Comparison of ENCODE assay signal across 26 cellular contexts in the genomic region with DNA sequence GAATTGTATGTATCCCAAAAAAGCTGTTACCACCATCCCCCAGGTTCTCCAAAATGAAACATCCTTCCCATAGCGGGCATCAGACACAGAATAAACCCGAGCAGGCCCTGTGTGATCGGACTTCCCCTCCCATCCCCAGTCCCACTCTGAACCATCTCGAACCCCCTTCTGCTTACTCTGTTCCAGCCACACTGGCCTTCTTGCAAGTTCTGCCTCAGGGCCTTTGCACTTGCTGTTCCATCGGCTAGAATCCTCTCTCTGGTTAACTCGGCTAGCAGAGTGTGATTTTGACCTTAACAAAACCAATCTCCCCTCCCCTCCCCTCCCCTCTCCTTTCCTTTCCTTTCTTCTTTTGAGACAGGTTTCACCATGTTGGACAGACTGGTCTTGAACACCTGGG.
"Had no signal": no experiment of that assay in that cellular context is flagged by ENCODE, and none has a peak within 500 bp of the region (broad histone marks: within the 10 kb centered on the region; RNA-seq: fewer than 3 reads in every experiment).

No MANE protein-coding gene starts in this region.

- ATAC-seq: stimulated activated effector memory CD8-positive, alpha-beta T cell treated with anti-CD3 and anti-CD28 coated beads, Interleukin-12 subunit alpha, Interleukin-12 subunit beta, amount 100 ng/mL, for 72 hours; stimulated activated memory B cell treated with anti-CD40 and anti-IgM and Interleukin-4, amounts not matched to agents 10 μg/mL and 1 μg/mL and 100 μg/mL, for 72 hours; stimulated activated naive B cell treated with anti-CD40 and anti-IgM and Interleukin-4, amounts not matched to agents 10 μg/mL and 1 μg/mL and 100 μg/mL, for 72 hours; stimulated activated naive CD8-positive, alpha-beta T cell treated with anti-CD3 and anti-CD28 coated beads, Interleukin-15, amount 100 ng/mL, for 72 hours; stimulated activated naive CD8-positive, alpha-beta T cell treated with anti-CD3 and anti-CD28 coated beads, Interleukin-15, Interleukin-2, amounts not matched to agents 100 U/mL and 50 U/mL, for 24 hours; upper lobe of right lung had no signal

- H3K4me3 ChIP-seq: stomach, suprapubic skin, testis, thoracic aorta, thyroid gland, tibial artery, transverse colon, upper lobe of left lung, upper lobe of right lung, uterus, vagina had no signal

- H3K4me1 ChIP-seq: testis, uterus had no signal

- DNase-seq: stimulated activated CD4-positive, alpha-beta T cell treated with anti-CD3 and anti-CD28 coated beads, Interleukin-2, amount 100 ng/mL, for 48 hours; stimulated activated CD4-positive, alpha-beta T cell treated with anti-CD3 and anti-CD28 coated beads, Interleukin-4, amount 100 ng/mL, for 1 hour; stimulated activated CD4-positive, alpha-beta T cell treated with anti-CD3 and anti-CD28 coated beads, Interleukin-4, amount 100 ng/mL, for 24 hours; stimulated activated CD4-positive, alpha-beta T cell treated with anti-CD3 and anti-CD28 coated beads, Interleukin-4, amount 100 ng/mL, for 4 hours; stimulated activated CD8-positive, alpha-beta memory T cell treated with anti-CD3 and anti-CD28 coated beads, Interleukin-4, amount 100 ng/mL, for 48 hours; stimulated activated naive B cell treated with anti-CD40 and anti-IgM and Interleukin-4, amounts not matched to agents 10 μg/mL and 1 μg/mL and 100 μg/mL, for 72 hours; stimulated activated naive CD4-positive, alpha-beta T cell; stimulated activated naive CD4-positive, alpha-beta T cell treated with Interleukin-2 at 50 U/mL for 16 hours; stimulated activated naive CD8-positive, alpha-beta T cell treated with anti-CD3 and anti-CD28 coated beads, Interleukin-15, amount 100 ng/mL, for 72 hours; stimulated activated naive CD8-positive, alpha-beta T cell treated with anti-CD3 and anti-CD28 coated beads, Interleukin-15, Interleukin-2, amounts not matched to agents 100 U/mL and 50 U/mL, for 24 hours; stomach; substantia nigra; testis; thyroid gland; tibial artery; transverse colon; trophoblast cell; upper lobe of left lung; upper lobe of right lung; uterus had no signal

- H3K27ac ChIP-seq: stomach, suprapubic skin, testis, thoracic aorta, thyroid gland, transverse colon, upper lobe of right lung, uterus, vagina had no signal

- H3K36me3 ChIP-seq: uterus had no signal

- H3K9me3 ChIP-seq: stomach, suprapubic skin, testis, thoracic aorta, thyroid gland, tibial artery, transverse colon, upper lobe of left lung, upper lobe of right lung, uterus, vagina had no signal

- FAIRE-seq: urothelium cell line had no signal

- H3K27me3 ChIP-seq: stomach, suprapubic skin, testis, thyroid gland, tibial artery, transverse colon, upper lobe of left lung, upper lobe of right lung, uterus, vagina had no signal
